Comparison of ENCODE assay signal across 15 cellular contexts in genomic region chr5:170111088-170111796, GRCh38. TPM values are rescaled to one million over a fixed set of nuclear protein-coding genes. Genes with fewer than 3 reads are reported as not detected.
"Had no signal": no experiment of that assay in that cellular context is flagged by ENCODE, and none has a peak within 500 bp of the region (broad histone marks: within the 10 kb centered on the region; RNA-seq: fewer than 3 reads in every experiment).

No MANE protein-coding gene starts in this region.

- DNase-seq: activated CD4-positive, CD25-positive, alpha-beta regulatory T cell treated with anti-CD3 and anti-CD28 coated beads, Interleukin-2, amount 50 U/mL, for 72 hours; activated effector memory CD4-positive, alpha-beta T cell treated with Interleukin-2 at 50 U/mL for 16 hours; activated naive CD4-positive, alpha-beta T cell treated with anti-CD3 and anti-CD28 coated beads, Interleukin-2, amount 50 U/mL, for 16 hours; activated T-cell treated with anti-CD3 and anti-CD28 coated beads, Interleukin-2, amount 50 U/mL, for 24 hours; kidney glomerular epithelial cell; left ventricle myocardium superior; mesenchymal stem cell; right lobe of liver; T-cell; T-helper 9 cell; upper lobe of right lung had no signal

- H3K4me1 ChIP-seq: prostate gland, right lobe of liver, upper lobe of right lung had no signal

- H3K27me3 ChIP-seq: right lobe of liver, upper lobe of right lung had no signal

- H3K4me3 ChIP-seq: prostate gland, right lobe of liver, upper lobe of right lung had no signal

- H3K27ac ChIP-seq: prostate gland, right lobe of liver, upper lobe of right lung had no signal

- H3K9me3 ChIP-seq: prostate gland, right lobe of liver, upper lobe of right lung had no signal

- H3K36me3 ChIP-seq: prostate gland, right lobe of liver, upper lobe of right lung had no signal

RNA-seq across cellular contexts. Expression of gene FOXI1, which starts 5.5 kb away (rescaled TPM):
- total RNA-seq: astrocyte, glomerular endothelial cell, left ventricle myocardium superior, right lobe of liver, temporal lobe, upper lobe of right lung had no signal
